Comparison of ENCODE assay signal across 23 cellular contexts in the genomic region with DNA sequence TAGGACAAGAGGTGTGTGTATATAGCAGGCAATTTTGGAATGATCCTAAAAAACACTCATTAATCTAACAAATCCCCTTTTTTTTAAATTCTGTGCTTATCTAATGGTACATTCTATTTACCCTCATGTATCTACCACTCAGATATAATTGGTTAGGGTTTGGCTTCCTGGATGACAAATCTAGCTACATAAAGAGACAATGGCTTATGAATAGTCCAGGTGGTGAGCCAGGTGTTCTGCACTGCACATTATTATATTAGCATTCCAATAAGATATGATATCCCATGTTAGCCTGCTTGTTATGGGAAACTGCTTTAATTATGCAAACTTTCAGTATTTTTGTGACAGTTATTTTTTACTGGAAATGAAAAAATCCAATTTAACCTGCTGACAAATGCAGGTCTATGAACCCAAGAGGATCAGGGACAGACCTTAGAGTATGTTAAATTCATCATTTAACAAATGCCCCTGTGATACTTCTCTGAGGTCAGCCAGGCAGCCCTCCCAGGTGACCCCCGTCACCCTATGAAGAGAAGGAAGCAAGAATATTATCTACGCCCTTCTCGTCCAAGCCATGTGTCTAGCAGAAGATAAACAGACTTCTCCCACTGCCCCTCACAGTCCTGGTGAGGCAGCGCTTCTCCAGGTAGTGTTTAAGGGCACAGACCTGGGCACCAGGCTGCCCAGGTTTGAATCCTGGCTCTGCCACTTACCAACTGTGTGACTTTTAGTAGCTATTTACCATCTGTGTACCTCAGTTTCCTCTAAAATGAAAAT.
DNase-seq lines count a peak whose midpoint lies in the region; ATAC-seq, FAIRE-seq and TF ChIP-seq lines count a peak whose summit lies in the region.
"Had no signal": no experiment of that assay in that cellular context is flagged by ENCODE, and none has a peak within 500 bp of the region (broad histone marks: within the 10 kb centered on the region; RNA-seq: fewer than 3 reads in every experiment).

No MANE protein-coding gene starts in this region.

- H3K27me3 ChIP-seq in sigmoid colon (no peaks in the 10 kb centered on the region), small intestine (ENCODE audit: control insufficient read depth in 2 of 2, insufficient read depth in 2 of 2, low read length in 2 of 2) (no peaks in the 10 kb centered on the region), testis (no peaks in the 10 kb centered on the region)
- H3K27me3 ChIP-seq: hepatocyte, neural progenitor cell, tibial nerve had no signal

- no peak overlapping the region for H3K4me3 Mint-ChIP-seq in activated CD8-positive, alpha-beta memory T cell treated with anti-CD3 and anti-CD28 coated beads, Interleukin-2, amount 10 ng/mL, durations not matched to agents 7 days and 5 days
- H3K4me3 Mint-ChIP-seq: activated CD4-positive, alpha-beta T cell treated with anti-CD3 and anti-CD28 coated beads for 36 hours; neural progenitor cell had no signal

- DNase-seq in activated CD8-positive, alpha-beta memory T cell treated with anti-CD3 and anti-CD28 coated beads, Interleukin-2, amount 10 ng/mL, durations not matched to agents 7 days and 5 days: peak; percentile 18
- DNase-seq in activated CD8-positive, alpha-beta memory T cell treated with anti-CD3 and anti-CD28 coated beads, Interleukin-2, amount 50 U/mL, for 4 hours: no peak
- DNase-seq in NCI-H2081 (lab: John Stamatoyannopoulos, UW) (peak; percentile 8 to 50), sigmoid colon (peak; percentile 10), small intestine (no peak), kidney glomerular epithelial cell (lab: John Stamatoyannopoulos, UW) (no peak), testis (no peak)
- DNase-seq: activated CD4-positive, alpha-beta T cell treated with anti-CD3 and anti-CD28 coated beads for 36 hours; H7; NCI-H226; stimulated activated CD4-positive, alpha-beta T cell treated with anti-CD3 and anti-CD28 coated beads, Interleukin-4, amount 100 ng/mL, for 1 hour; stimulated activated naive CD8-positive, alpha-beta T cell treated with anti-CD3 and anti-CD28 coated beads, Interleukin-15, Interleukin-2, amounts not matched to agents 100 U/mL and 50 U/mL, for 24 hours; SW 1271 had no signal

- TF ChIP-seq POLR2A in sigmoid colon (IDR thresholded peaks at IDR 0.05) (no peak), testis (IDR thresholded peaks at IDR 0.05) (no peak)

- H3K27ac ChIP-seq in angular gyrus (ENCODE audit: low read depth, low read length): peak overlapping the region; percentile 17
- H3K27ac ChIP-seq in sigmoid colon: no peak overlapping the region
- no peak overlapping the region for H3K27ac ChIP-seq in small intestine (ENCODE audit: low read depth in 1 of 2, low read length in 1 of 2)
- H3K27ac ChIP-seq in testis: no peak overlapping the region
- H3K27ac ChIP-seq: C4-2B, hepatocyte, neural progenitor cell, prostate gland, skin epidermis, tibial nerve had no signal

- intact Hi-C loops in sigmoid colon (cut with DNase I) (no loop called here), testis (cut with DNase I; ENCODE audit: low total_unique reads) (no loop called here)

- H3K9me3 ChIP-seq in sigmoid colon: no peaks in the 10 kb centered on the region
- no peaks in the 10 kb centered on the region for H3K9me3 ChIP-seq in small intestine (ENCODE audit: control insufficient read depth, low read depth)
- H3K9me3 ChIP-seq in testis: no peaks in the 10 kb centered on the region
- H3K9me3 ChIP-seq: prostate gland, tibial nerve had no signal

- H3K4me1 Mint-ChIP-seq in activated CD8-positive, alpha-beta memory T cell treated with anti-CD3 and anti-CD28 coated beads, Interleukin-2, amount 10 ng/mL, durations not matched to agents 7 days and 5 days: peaks cover 1% of the 10 kb centered on the region

- no peak overlapping the region for H3K4me3 ChIP-seq in sigmoid colon
- H3K4me3 ChIP-seq in small intestine (ENCODE audit: low read depth in 1 of 2, low read length in 2 of 2): no peak overlapping the region
- no peak overlapping the region for H3K4me3 ChIP-seq in testis
- H3K4me3 ChIP-seq: hepatocyte, neural progenitor cell, prostate gland, skin epidermis, tibial nerve had no signal

- 76 to 82% methylated on average over 4 of the region's 4 CpGs for WGBS in sigmoid colon, 2 donors
- WGBS in small intestine, 3 donors: 70 to 82% (median 76%) methylated on average over 4 of the region's 4 CpGs
- 80 to 81% methylated on average over 4 of the region's 4 CpGs for WGBS in testis, 2 donors

- H3K27ac Mint-ChIP-seq in activated CD8-positive, alpha-beta memory T cell treated with anti-CD3 and anti-CD28 coated beads, Interleukin-2, amount 10 ng/mL, durations not matched to agents 7 days and 5 days: no peak overlapping the region
- H3K27ac Mint-ChIP-seq: activated CD4-positive, alpha-beta T cell treated with anti-CD3 and anti-CD28 coated beads for 36 hours; activated T-helper 2 cell treated with anti-CD3 and anti-CD28 coated beads, Interferon-gamma antibody, Interleukin-2, Interleukin-4, amounts not matched to agents 10 μg/mL and 5 μg/mL and 100 μg/mL, durations not matched to agents 14 hours and 24 hours and 36 hours; neural progenitor cell had no signal

- no peaks in the 10 kb centered on the region for H3K4me1 ChIP-seq in sigmoid colon
- no peaks in the 10 kb centered on the region for H3K4me1 ChIP-seq in small intestine (ENCODE audit: control insufficient read depth in 2 of 2, insufficient read depth in 1 of 2, low read depth in 1 of 2, low read length in 1 of 2)
- H3K4me1 ChIP-seq in testis: no peaks in the 10 kb centered on the region
- H3K4me1 ChIP-seq: prostate gland, tibial nerve had no signal

- peaks cover 11% of the 10 kb centered on the region for H3K27me3 Mint-ChIP-seq in activated CD8-positive, alpha-beta memory T cell treated with anti-CD3 and anti-CD28 coated beads, Interleukin-2, amount 10 ng/mL, durations not matched to agents 7 days and 5 days
- H3K27me3 Mint-ChIP-seq: activated CD4-positive, alpha-beta T cell treated with anti-CD3 and anti-CD28 coated beads for 36 hours had no signal

- no peaks in the 10 kb centered on the region for H3K9me3 Mint-ChIP-seq in activated CD8-positive, alpha-beta memory T cell treated with anti-CD3 and anti-CD28 coated beads, Interleukin-2, amount 10 ng/mL, durations not matched to agents 7 days and 5 days (ENCODE audit: low read depth)
- H3K9me3 Mint-ChIP-seq: activated T-helper 2 cell treated with anti-CD3 and anti-CD28 coated beads, Interferon-gamma antibody, Interleukin-2, Interleukin-4, amounts not matched to agents 10 μg/mL and 5 μg/mL and 100 μg/mL, durations not matched to agents 14 hours and 24 hours and 36 hours; neural progenitor cell had no signal

- H3K36me3 ChIP-seq in sigmoid colon (no peaks in the 10 kb centered on the region), small intestine (ENCODE audit: control insufficient read depth in 2 of 2, insufficient read depth in 2 of 2, low read length in 2 of 2) (no peaks in the 10 kb centered on the region), testis (ENCODE audit: low read depth, missing control alignments) (no peaks in the 10 kb centered on the region)
- H3K36me3 ChIP-seq: prostate gland, tibial nerve had no signal

- ATAC-seq in activated CD8-positive, alpha-beta memory T cell treated with anti-CD3 and anti-CD28 coated beads, Interleukin-2, amount 10 ng/mL, durations not matched to agents 7 days and 5 days: no peak
- ATAC-seq: activated CD4-positive, alpha-beta T cell treated with anti-CD3 and anti-CD28 coated beads for 36 hours; Right ventricle myocardium inferior; stimulated activated naive CD8-positive, alpha-beta T cell treated with anti-CD3 and anti-CD28 coated beads, Interleukin-15, Interleukin-2, amounts not matched to agents 100 U/mL and 50 U/mL, for 24 hours had no signal

- TF ChIP-seq CTCF in sigmoid colon (IDR thresholded peaks at IDR 0.05) (no peak), testis (IDR thresholded peaks at IDR 0.05) (no peak)

- H3K36me3 Mint-ChIP-seq in activated CD8-positive, alpha-beta memory T cell treated with anti-CD3 and anti-CD28 coated beads, Interleukin-2, amount 10 ng/mL, durations not matched to agents 7 days and 5 days: no peaks in the 10 kb centered on the region

- TF ChIP-seq EP300 in sigmoid colon (IDR thresholded peaks at IDR 0.05): no peak

- FAIRE-seq in small intestine (lab: Jason Lieb, UNC): no peak
- FAIRE-seq: GM12891 had no signal

- CTCF ChIA-PET in activated CD8-positive, alpha-beta memory T cell treated with anti-CD3 and anti-CD28 coated beads, Interleukin-2, amount 10 ng/mL, durations not matched to agents 7 days and 5 days (lab: Charles Lee): no interaction called here

Comparison
In these comparisons a context has a peak if more than half of its experiments do, and no peak if none do; other contexts are left out.
1. DNase-seq: peak in activated CD8-positive, alpha-beta memory T cell treated with anti-CD3 and anti-CD28 coated beads, Interleukin-2, amount 10 ng/mL, durations not matched to agents 7 days and 5 days (single experiment), NCI-H2081 (2 of 2) and sigmoid colon (single experiment); none in activated CD8-positive, alpha-beta memory T cell treated with anti-CD3 and anti-CD28 coated beads, Interleukin-2, amount 50 U/mL, for 4 hours (single experiment), small intestine (single experiment), kidney glomerular epithelial cell (single experiment) and testis (single experiment).